1 cellular context compared by ENCODE assay signal in the genomic region with DNA sequence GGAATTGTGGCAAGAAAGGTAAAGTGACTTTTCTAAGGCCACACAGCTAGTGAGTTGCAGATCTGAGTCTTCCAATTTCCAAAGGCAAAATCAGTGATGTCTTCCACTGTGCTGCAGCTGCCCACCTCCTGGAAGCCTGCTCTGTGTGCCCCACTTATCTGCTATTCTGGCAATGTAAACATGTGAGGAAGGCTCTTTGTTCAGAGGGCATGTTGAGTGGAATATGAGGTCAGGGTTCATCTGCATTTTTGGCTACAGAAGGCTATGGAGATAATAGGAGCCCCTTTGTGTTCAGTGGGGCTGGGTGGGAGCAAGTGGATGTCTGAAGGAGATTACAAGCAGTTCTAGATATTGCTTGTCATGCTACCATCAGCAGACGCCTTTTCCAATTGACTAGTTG.
A peak's percentile ranks its signal among the peaks of the same experiment; 100 is the strongest.
TF ChIP-seq lines count a peak whose summit lies in the region.

No MANE protein-coding gene starts in this region.

TF ChIP-seq in HepG2, 621 proteins besides CTCF, POLR2A, EP300 and RAD21 (continued from another document and continues in another):
- TF ChIP-seq, protein P1, sequence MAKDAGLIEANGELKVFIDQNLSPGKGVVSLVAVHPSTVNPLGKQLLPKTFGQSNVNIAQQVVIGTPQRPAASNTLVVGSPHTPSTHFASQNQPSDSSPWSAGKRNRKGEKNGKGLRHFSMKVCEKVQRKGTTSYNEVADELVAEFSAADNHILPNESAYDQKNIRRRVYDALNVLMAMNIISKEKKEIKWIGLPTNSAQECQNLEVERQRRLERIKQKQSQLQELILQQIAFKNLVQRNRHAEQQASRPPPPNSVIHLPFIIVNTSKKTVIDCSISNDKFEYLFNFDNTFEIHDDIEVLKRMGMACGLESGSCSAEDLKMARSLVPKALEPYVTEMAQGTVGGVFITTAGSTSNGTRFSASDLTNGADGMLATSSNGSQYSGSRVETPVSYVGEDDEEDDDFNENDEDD (CRISPR knock-in tag; IDR thresholded peaks at IDR 0.05; ENCODE audit: borderline replicate concordance): no peak
- TF ChIP-seq ZMYM2 (CRISPR knock-in tag; IDR thresholded peaks at IDR 0.05) (peak; percentile 72; the same call in 1 of the 2 replicates), CENPX (CRISPR knock-in tag; IDR thresholded peaks at IDR 0.05) (no peak), KLF16 (CRISPR knock-in tag; IDR thresholded peaks at IDR 0.05) (no peak), ZNF776 (CRISPR knock-in tag; IDR thresholded peaks at IDR 0.05) (no peak), ZNF101 (CRISPR knock-in tag; IDR thresholded peaks at IDR 0.05; ENCODE audit: borderline replicate concordance, low read depth) (no peak), CBX5 (CRISPR knock-in tag; IDR thresholded peaks at IDR 0.05; ENCODE audit: borderline replicate concordance) (no peak), ZNF891 (CRISPR knock-in tag; IDR thresholded peaks at IDR 0.05) (no peak), KDM5A (IDR thresholded peaks at IDR 0.05; ENCODE audit: borderline replicate concordance, low read length) (no peak), ZNF616 (CRISPR knock-in tag; IDR thresholded peaks at IDR 0.05; ENCODE audit: low read depth) (no peak), GATA4 (IDR thresholded peaks at IDR 0.05; ENCODE audit: borderline replicate concordance, low read depth) (peak; percentile 66; the same call in 1 of the 2 replicates), RFX1 (IDR thresholded peaks at IDR 0.05) (no peak), ZNF777 (CRISPR knock-in tag; IDR thresholded peaks at IDR 0.05) (no peak), FOXP1 (IDR thresholded peaks at IDR 0.05) (no peak), FOXP1 (CRISPR knock-in tag; IDR thresholded peaks at IDR 0.05) (peak; percentile 56; the same call in 1 of the 2 replicates), RCOR2 (CRISPR knock-in tag; IDR thresholded peaks at IDR 0.05) (0 out of 2 replicates have a peak, but pooled peaks have one; percentile 38), SALL2 (CRISPR knock-in tag; IDR thresholded peaks at IDR 0.05) (no peak), ZNF329 (CRISPR knock-in tag; IDR thresholded peaks at IDR 0.05; ENCODE audit: low read depth) (no peak), ZNF577 (CRISPR knock-in tag; IDR thresholded peaks at IDR 0.05; ENCODE audit: borderline replicate concordance, low read depth) (no peak), JARID2 (CRISPR knock-in tag; IDR thresholded peaks at IDR 0.05; ENCODE audit: insufficient replicate concordance) (no peak), MAF1 (CRISPR knock-in tag; IDR thresholded peaks at IDR 0.05; ENCODE audit: borderline replicate concordance) (no peak), ZNF317 (CRISPR knock-in tag; IDR thresholded peaks at IDR 0.05) (0 out of 2 replicates have a peak, but pooled peaks have one; percentile 60), RBFOX2 (IDR thresholded peaks at IDR 0.05; ENCODE audit: low read depth, low read length) (no peak), ZNF652 (CRISPR knock-in tag; IDR thresholded peaks at IDR 0.05; ENCODE audit: borderline replicate concordance, low read depth) (no peak), ZNF501 (CRISPR knock-in tag; IDR thresholded peaks at IDR 0.05) (no peak), NCOA2 (CRISPR knock-in tag; IDR thresholded peaks at IDR 0.05) (peak; percentile 47), BRCA1 (CRISPR knock-in tag; IDR thresholded peaks at IDR 0.05) (no peak), ZNF235 (CRISPR knock-in tag; IDR thresholded peaks at IDR 0.05; ENCODE audit: borderline replicate concordance) (no peak), HMG20B (CRISPR knock-in tag; conservative IDR thresholded peaks at IDR 0.05) (peak; percentile 46; the same call in 1 of the 2 replicates), MTA3 (CRISPR knock-in tag; IDR thresholded peaks at IDR 0.05) (no peak), ZZZ3 (CRISPR knock-in tag; IDR thresholded peaks at IDR 0.05; ENCODE audit: borderline replicate concordance) (no peak), NFKB2 (CRISPR knock-in tag; IDR thresholded peaks at IDR 0.05; ENCODE audit: borderline replicate concordance) (no peak), NFKBIZ (CRISPR knock-in tag; IDR thresholded peaks at IDR 0.05) (no peak), ZNF432 (CRISPR knock-in tag; IDR thresholded peaks at IDR 0.05; ENCODE audit: borderline replicate concordance) (no peak), ZFP36 (IDR thresholded peaks at IDR 0.05; ENCODE audit: borderline replicate concordance, low read depth, low read length, partially characterized antibody) (no peak), GATAD2A (CRISPR knock-in tag; IDR thresholded peaks at IDR 0.05) (peak; percentile 61), SAP130 (CRISPR knock-in tag; IDR thresholded peaks at IDR 0.05; ENCODE audit: low read depth) (0 out of 2 replicates have a peak, but pooled peaks have one; percentile 36), ZFP1 (CRISPR knock-in tag; IDR thresholded peaks at IDR 0.05) (no peak), JUND (CRISPR knock-in tag; IDR thresholded peaks at IDR 0.05) (no peak)
- TF ChIP-seq, protein P2, sequence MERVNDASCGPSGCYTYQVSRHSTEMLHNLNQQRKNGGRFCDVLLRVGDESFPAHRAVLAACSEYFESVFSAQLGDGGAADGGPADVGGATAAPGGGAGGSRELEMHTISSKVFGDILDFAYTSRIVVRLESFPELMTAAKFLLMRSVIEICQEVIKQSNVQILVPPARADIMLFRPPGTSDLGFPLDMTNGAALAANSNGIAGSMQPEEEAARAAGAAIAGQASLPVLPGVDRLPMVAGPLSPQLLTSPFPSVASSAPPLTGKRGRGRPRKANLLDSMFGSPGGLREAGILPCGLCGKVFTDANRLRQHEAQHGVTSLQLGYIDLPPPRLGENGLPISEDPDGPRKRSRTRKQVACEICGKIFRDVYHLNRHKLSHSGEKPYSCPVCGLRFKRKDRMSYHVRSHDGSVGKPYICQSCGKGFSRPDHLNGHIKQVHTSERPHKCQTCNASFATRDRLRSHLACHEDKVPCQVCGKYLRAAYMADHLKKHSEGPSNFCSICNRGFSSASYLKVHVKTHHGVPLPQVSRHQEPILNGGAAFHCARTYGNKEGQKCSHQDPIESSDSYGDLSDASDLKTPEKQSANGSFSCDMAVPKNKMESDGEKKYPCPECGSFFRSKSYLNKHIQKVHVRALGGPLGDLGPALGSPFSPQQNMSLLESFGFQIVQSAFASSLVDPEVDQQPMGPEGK (CRISPR knock-in tag; IDR thresholded peaks at IDR 0.05): peak; percentile 33; the same call in 1 of the 2 replicates
- TF ChIP-seq, protein P3, sequence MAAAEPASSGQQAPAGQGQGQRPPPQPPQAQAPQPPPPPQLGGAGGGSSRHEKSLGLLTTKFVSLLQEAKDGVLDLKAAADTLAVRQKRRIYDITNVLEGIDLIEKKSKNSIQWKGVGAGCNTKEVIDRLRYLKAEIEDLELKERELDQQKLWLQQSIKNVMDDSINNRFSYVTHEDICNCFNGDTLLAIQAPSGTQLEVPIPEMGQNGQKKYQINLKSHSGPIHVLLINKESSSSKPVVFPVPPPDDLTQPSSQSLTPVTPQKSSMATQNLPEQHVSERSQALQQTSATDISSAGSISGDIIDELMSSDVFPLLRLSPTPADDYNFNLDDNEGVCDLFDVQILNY (CRISPR knock-in tag; conservative IDR thresholded peaks at IDR 0.05): no peak
- TF ChIP-seq, protein P4, sequence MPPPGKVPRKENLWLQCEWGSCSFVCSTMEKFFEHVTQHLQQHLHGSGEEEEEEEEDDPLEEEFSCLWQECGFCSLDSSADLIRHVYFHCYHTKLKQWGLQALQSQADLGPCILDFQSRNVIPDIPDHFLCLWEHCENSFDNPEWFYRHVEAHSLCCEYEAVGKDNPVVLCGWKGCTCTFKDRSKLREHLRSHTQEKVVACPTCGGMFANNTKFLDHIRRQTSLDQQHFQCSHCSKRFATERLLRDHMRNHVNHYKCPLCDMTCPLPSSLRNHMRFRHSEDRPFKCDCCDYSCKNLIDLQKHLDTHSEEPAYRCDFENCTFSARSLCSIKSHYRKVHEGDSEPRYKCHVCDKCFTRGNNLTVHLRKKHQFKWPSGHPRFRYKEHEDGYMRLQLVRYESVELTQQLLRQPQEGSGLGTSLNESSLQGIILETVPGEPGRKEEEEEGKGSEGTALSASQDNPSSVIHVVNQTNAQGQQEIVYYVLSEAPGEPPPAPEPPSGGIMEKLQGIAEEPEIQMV (CRISPR knock-in tag; IDR thresholded peaks at IDR 0.05; ENCODE audit: low read depth): no peak
- TF ChIP-seq, protein P5, sequence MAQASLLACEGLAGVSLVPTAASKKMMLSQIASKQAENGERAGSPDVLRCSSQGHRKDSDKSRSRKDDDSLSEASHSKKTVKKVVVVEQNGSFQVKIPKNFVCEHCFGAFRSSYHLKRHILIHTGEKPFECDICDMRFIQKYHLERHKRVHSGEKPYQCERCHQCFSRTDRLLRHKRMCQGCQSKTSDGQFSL (CRISPR knock-in tag; IDR thresholded peaks at IDR 0.05): no peak
- TF ChIP-seq, protein P6, sequence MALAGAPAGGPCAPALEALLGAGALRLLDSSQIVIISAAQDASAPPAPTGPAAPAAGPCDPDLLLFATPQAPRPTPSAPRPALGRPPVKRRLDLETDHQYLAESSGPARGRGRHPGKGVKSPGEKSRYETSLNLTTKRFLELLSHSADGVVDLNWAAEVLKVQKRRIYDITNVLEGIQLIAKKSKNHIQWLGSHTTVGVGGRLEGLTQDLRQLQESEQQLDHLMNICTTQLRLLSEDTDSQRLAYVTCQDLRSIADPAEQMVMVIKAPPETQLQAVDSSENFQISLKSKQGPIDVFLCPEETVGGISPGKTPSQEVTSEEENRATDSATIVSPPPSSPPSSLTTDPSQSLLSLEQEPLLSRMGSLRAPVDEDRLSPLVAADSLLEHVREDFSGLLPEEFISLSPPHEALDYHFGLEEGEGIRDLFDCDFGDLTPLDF (CRISPR knock-in tag; IDR thresholded peaks at IDR 0.05): no peak
- TF ChIP-seq, protein P7, sequence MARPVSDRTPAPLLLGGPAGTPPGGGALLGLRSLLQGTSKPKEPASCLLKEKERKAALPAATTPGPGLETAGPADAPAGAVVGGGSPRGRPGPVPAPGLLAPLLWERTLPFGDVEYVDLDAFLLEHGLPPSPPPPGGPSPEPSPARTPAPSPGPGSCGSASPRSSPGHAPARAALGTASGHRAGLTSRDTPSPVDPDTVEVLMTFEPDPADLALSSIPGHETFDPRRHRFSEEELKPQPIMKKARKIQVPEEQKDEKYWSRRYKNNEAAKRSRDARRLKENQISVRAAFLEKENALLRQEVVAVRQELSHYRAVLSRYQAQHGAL (CRISPR knock-in tag; IDR thresholded peaks at IDR 0.05; ENCODE audit: not compliant biosample characterization): no peak
- TF ChIP-seq, protein P8, sequence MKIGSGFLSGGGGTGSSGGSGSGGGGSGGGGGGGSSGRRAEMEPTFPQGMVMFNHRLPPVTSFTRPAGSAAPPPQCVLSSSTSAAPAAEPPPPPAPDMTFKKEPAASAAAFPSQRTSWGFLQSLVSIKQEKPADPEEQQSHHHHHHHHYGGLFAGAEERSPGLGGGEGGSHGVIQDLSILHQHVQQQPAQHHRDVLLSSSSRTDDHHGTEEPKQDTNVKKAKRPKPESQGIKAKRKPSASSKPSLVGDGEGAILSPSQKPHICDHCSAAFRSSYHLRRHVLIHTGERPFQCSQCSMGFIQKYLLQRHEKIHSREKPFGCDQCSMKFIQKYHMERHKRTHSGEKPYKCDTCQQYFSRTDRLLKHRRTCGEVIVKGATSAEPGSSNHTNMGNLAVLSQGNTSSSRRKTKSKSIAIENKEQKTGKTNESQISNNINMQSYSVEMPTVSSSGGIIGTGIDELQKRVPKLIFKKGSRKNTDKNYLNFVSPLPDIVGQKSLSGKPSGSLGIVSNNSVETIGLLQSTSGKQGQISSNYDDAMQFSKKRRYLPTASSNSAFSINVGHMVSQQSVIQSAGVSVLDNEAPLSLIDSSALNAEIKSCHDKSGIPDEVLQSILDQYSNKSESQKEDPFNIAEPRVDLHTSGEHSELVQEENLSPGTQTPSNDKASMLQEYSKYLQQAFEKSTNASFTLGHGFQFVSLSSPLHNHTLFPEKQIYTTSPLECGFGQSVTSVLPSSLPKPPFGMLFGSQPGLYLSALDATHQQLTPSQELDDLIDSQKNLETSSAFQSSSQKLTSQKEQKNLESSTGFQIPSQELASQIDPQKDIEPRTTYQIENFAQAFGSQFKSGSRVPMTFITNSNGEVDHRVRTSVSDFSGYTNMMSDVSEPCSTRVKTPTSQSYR (CRISPR knock-in tag; IDR thresholded peaks at IDR 0.05; ENCODE audit: borderline replicate concordance): peak; percentile 43; the same call in 1 of the 2 replicates
- TF ChIP-seq, protein P9, sequence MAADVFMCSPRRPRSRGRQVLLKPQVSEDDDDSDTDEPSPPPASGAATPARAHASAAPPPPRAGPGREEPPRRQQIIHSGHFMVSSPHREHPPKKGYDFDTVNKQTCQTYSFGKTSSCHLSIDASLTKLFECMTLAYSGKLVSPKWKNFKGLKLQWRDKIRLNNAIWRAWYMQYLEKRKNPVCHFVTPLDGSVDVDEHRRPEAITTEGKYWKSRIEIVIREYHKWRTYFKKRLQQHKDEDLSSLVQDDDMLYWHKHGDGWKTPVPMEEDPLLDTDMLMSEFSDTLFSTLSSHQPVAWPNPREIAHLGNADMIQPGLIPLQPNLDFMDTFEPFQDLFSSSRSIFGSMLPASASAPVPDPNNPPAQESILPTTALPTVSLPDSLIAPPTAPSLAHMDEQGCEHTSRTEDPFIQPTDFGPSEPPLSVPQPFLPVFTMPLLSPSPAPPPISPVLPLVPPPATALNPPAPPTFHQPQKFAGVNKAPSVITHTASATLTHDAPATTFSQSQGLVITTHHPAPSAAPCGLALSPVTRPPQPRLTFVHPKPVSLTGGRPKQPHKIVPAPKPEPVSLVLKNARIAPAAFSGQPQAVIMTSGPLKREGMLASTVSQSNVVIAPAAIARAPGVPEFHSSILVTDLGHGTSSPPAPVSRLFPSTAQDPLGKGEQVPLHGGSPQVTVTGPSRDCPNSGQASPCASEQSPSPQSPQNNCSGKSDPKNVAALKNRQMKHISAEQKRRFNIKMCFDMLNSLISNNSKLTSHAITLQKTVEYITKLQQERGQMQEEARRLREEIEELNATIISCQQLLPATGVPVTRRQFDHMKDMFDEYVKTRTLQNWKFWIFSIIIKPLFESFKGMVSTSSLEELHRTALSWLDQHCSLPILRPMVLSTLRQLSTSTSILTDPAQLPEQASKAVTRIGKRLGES (CRISPR knock-in tag; IDR thresholded peaks at IDR 0.05; ENCODE audit: borderline replicate concordance): no peak
